26 cellular contexts compared by ENCODE assay signal in the genomic region with DNA sequence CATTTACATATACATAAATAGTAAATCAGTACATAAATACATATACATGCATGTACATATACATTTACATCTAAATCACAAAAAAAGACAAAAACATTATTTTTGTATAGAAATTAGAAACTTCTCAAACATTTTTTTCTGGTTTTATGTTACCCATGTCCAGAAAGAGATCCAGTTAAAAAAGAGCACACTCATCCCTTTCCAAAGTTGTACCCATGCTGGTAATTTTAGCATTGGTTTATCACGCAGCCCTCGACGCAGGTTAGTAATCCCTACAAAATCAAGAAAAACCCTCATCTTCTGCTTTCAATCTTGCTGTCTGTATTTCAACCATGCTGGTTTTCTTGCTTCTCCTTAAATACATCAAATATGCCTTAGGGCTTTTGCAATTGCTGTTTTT.
"Had no signal": no experiment of that assay in that cellular context is flagged by ENCODE, and none has a peak within 500 bp of the region (broad histone marks: within the 10 kb centered on the region; RNA-seq: fewer than 3 reads in every experiment).

No MANE protein-coding gene starts in this region.

- H2AFZ ChIP-seq: neural progenitor cell, parathyroid adenoma had no signal

- DNase-seq: naive thymus-derived CD4-positive, alpha-beta T cell; natural killer cell; occipital lobe; ovary; posterior cingulate gyrus; psoas muscle; right cardiac atrium; right lobe of liver; sigmoid colon; small intestine; stimulated activated CD4-positive, alpha-beta T cell treated with anti-CD3 and anti-CD28 coated beads, Interleukin-15, amount 100 ng/mL, for 24 hours; stimulated activated CD4-positive, alpha-beta T cell treated with anti-CD3 and anti-CD28 coated beads, Interleukin-2, amount 100 ng/mL, for 24 hours; stimulated activated CD4-positive, alpha-beta T cell treated with anti-CD3 and anti-CD28 coated beads, Interleukin-2, amount 100 ng/mL, for 48 hours; stimulated activated CD4-positive, alpha-beta T cell treated with anti-CD3 and anti-CD28 coated beads, Interleukin-4, amount 100 ng/mL, for 24 hours; stimulated activated naive B cell treated with anti-CD40 and anti-IgM and Interleukin-4, amounts not matched to agents 10 μg/mL and 1 μg/mL and 100 μg/mL, for 72 hours; stimulated activated naive CD4-positive, alpha-beta T cell treated with Interleukin-2 at 50 U/mL for 16 hours; substantia nigra; tibial artery; transverse colon; upper lobe of left lung; uterus had no signal

- H3K4me2 ChIP-seq: neural progenitor cell had no signal

- H3K9ac ChIP-seq: neural progenitor cell, parathyroid adenoma had no signal

- H3K9me3 ChIP-seq: ovary, psoas muscle, right lobe of liver, sigmoid colon, suprapubic skin, testis, tibial artery, transverse colon, upper lobe of left lung, uterus had no signal

- H3K4me3 ChIP-seq: neural progenitor cell, ovary, psoas muscle, right lobe of liver, sigmoid colon, suprapubic skin, testis, tibial artery, transverse colon, upper lobe of left lung, uterus had no signal

- H3K36me3 ChIP-seq: neural progenitor cell, ovary, right lobe of liver, sigmoid colon, suprapubic skin, tibial artery, transverse colon, upper lobe of left lung, uterus had no signal

- H3K4me1 ChIP-seq: neural progenitor cell, parathyroid adenoma, psoas muscle, suprapubic skin, testis, tibial artery, upper lobe of left lung, uterus had no signal

- H3K79me2 ChIP-seq: parathyroid adenoma had no signal

- FAIRE-seq: small intestine had no signal

- H3K27ac ChIP-seq: neural progenitor cell, ovary, parathyroid adenoma, psoas muscle, right lobe of liver, sigmoid colon, suprapubic skin, testis, tibial artery, transverse colon, upper lobe of left lung, uterus had no signal

- ATAC-seq: naive thymus-derived CD4-positive, alpha-beta T cell; natural killer cell; psoas muscle; right cardiac atrium; stimulated activated effector memory CD8-positive, alpha-beta T cell treated with anti-CD3 and anti-CD28 coated beads, Interleukin-12 subunit alpha, Interleukin-12 subunit beta, amount 100 ng/mL, for 72 hours; stimulated activated naive B cell treated with anti-CD40 and anti-IgM and Interleukin-4, amounts not matched to agents 10 μg/mL and 1 μg/mL and 100 μg/mL, for 72 hours had no signal

- H3K27me3 ChIP-seq: neural progenitor cell, ovary, right lobe of liver, sigmoid colon, suprapubic skin, testis, tibial artery, transverse colon, upper lobe of left lung had no signal
